ENCODE assay signal across 8 cellular contexts in genomic region chr6:43517503-43518357, GRCh38. TPM values are rescaled to one million over a fixed set of nuclear protein-coding genes. Genes with fewer than 3 reads are reported as not detected.
DNase-seq lines count a peak whose midpoint lies in the region; ATAC-seq and TF ChIP-seq lines count a peak whose summit lies in the region.

No MANE protein-coding gene starts in this region.

- H3K36me3 ChIP-seq in SK-N-MC (ENCODE audit: insufficient read depth, low read length), result peaks cover 63% of the 10 kb centered on the region
- H3K36me3 ChIP-seq in hepatocyte (replicated peaks; ENCODE audit: insufficient read depth, low read depth), result no peaks in the 10 kb centered on the region
- peaks cover 5% of the 10 kb centered on the region for H3K36me3 ChIP-seq in testis (ENCODE audit: low read depth, missing control alignments)

- H4K20me1 ChIP-seq in hepatocyte (ENCODE audit: insufficient read depth, poor library complexity, severe bottlenecking), result peaks cover 10% of the 10 kb centered on the region

- peak overlapping the region; percentile 82 for H3K4me2 ChIP-seq in hepatocyte

- H3K27me3 ChIP-seq in hepatocyte (no peaks in the 10 kb centered on the region), testis (no peaks in the 10 kb centered on the region)

- peak; percentile 9 to 10 for DNase-seq in NOMO-1 (lab: John Stamatoyannopoulos, UW; ENCODE audit: unreplicated experiment in 2 of 2)
- DNase-seq in NOMO-1 treated with dmso at 0.1 percent for 144 hours (lab: John Stamatoyannopoulos, UW; ENCODE audit: unreplicated experiment), result no peak
- no peak for DNase-seq in SK-N-MC (ENCODE audit: low read depth, low spot score)
- no peak for DNase-seq in hepatocyte (ENCODE audit: low spot score)
- no peak for DNase-seq in testis
- no peak for DNase-seq in central memory CD4-positive, alpha-beta T cell
- DNase-seq in COR-L47 (lab: John Stamatoyannopoulos, UW), result no peak

- ATAC-seq in HG02970 (IDR thresholded peaks at IDR 0.05; ENCODE audit: low FRiP score, unreplicated experiment), result no peak

- intact Hi-C loops in testis (cut with DNase I; ENCODE audit: low total_unique reads), result loop anchor here (10.0 kb wide), 1 partner anchor 263 kb away; no protein-coding TSS in a partner anchor

- H3K4me3 ChIP-seq in SK-N-MC (peak overlapping the region; percentile 99), hepatocyte (peak overlapping the region; percentile 62), testis (peak overlapping the region; percentile 81 to 92)

- H3K9me3 ChIP-seq in SK-N-MC (ENCODE audit: low read depth, low read length) (no peaks in the 10 kb centered on the region), hepatocyte (ENCODE audit: low read depth) (no peaks in the 10 kb centered on the region), testis (no peaks in the 10 kb centered on the region)

- H3K27ac ChIP-seq in SK-N-MC (peak overlapping the region; percentile 73; the same call in 1 of the 2 replicates), hepatocyte (peak overlapping the region; percentile 24), testis (peak overlapping the region; percentile 77 to 83)

- TF ChIP-seq CTCF in hepatocyte (IDR thresholded peaks at IDR 0.05; ENCODE audit: poor library complexity) (no peak), testis (IDR thresholded peaks at IDR 0.05) (no peak)

- H3K9ac ChIP-seq in SK-N-MC (ENCODE audit: insufficient read length), result peak overlapping the region; percentile 96

- TF ChIP-seq POLR2A in testis (IDR thresholded peaks at IDR 0.05), result no peak

- peaks cover 19% of the 10 kb centered on the region for H3K4me1 ChIP-seq in hepatocyte (ENCODE audit: insufficient read depth)
- H3K4me1 ChIP-seq in testis, result peaks cover 23% of the 10 kb centered on the region

- H2AFZ ChIP-seq in hepatocyte, result peak overlapping the region; percentile 50

- 8% methylated on average over 10 of the region's 10 CpGs for WGBS in hepatocyte (ENCODE audit: low lambda C conversion rate, missing lambda C conversion rate)
- 3% methylated on average over 10 of the region's 10 CpGs for WGBS in testis, 2 donors

- peaks cover 49% of the 10 kb centered on the region for H3K79me2 ChIP-seq in hepatocyte

- H3K9me2 ChIP-seq in hepatocyte (replicated peaks; ENCODE audit: insufficient read depth), result no peaks in the 10 kb centered on the region

RNA-seq across cellular contexts. Expression of gene POLR1C, which starts 0.8 kb away (rescaled TPM):
- total RNA-seq in hepatocyte, result 26.1 and 37.7 TPM in 2 replicates
- 33.7 and 36.2 TPM in 2 replicates for polyA plus RNA-seq in hepatocyte
- total RNA-seq in testis, result 10 to 100 TPM; 35.0 to 37.7 TPM
- 41.3 TPM for polyA plus RNA-seq in testis (ENCODE audit: insufficient read depth, low read depth, low replicate concordance)

RNA-seq across cellular contexts. Expression of gene YIPF3, which starts 1.0 kb away (rescaled TPM):
- total RNA-seq in hepatocyte, result 179 and 198 TPM in 2 replicates
- 163 and 166 TPM in 2 replicates for polyA plus RNA-seq in hepatocyte
- 100 to 1,000 TPM; 130 to 138 TPM for total RNA-seq in testis
- 131 TPM for polyA plus RNA-seq in testis (ENCODE audit: insufficient read depth, low read depth, low replicate concordance)

RNA-seq across cellular contexts. Expression of gene LRRC73, which starts 7.6 kb away (rescaled TPM):
- total RNA-seq in hepatocyte (0.28 TPM in 1 of 2 replicates, not detected in the other), testis (10 to 100 TPM; 20.1 to 29.3 TPM)
- polyA plus RNA-seq in hepatocyte (0.07 and 0.22 TPM in 2 replicates), testis (ENCODE audit: insufficient read depth, low read depth, low replicate concordance) (50.6 TPM)

RNA-seq across cellular contexts. Expression of gene TJAP1, which starts 40.4 kb away (rescaled TPM):
- 14.6 and 16.4 TPM in 2 replicates for total RNA-seq in hepatocyte
- 10.3 and 13.8 TPM in 2 replicates for polyA plus RNA-seq in hepatocyte
- total RNA-seq in testis, result 10 to 100 TPM; 55.9 to 59.1 TPM
- 35.4 TPM for polyA plus RNA-seq in testis (ENCODE audit: insufficient read depth, low read depth, low replicate concordance)

RNA-seq across cellular contexts. Expression of gene XPO5, which starts 58.1 kb away (rescaled TPM):
- total RNA-seq in hepatocyte (21.4 and 23.4 TPM in 2 replicates), testis (10 to 100 TPM; 53.7 to 65.8 TPM)
- polyA plus RNA-seq in hepatocyte (12.0 and 16.2 TPM in 2 replicates), testis (ENCODE audit: insufficient read depth, low read depth, low replicate concordance) (79.1 TPM)

Comparison
In these comparisons a context has a peak if more than half of its experiments do, and no peak if none do; other contexts are left out.
1. DNase-seq: peak in NOMO-1 (2 of 2); none in NOMO-1 treated with dmso at 0.1 percent for 144 hours (single experiment), SK-N-MC (single experiment), hepatocyte (single experiment), testis (single experiment), central memory CD4-positive, alpha-beta T cell (single experiment) and COR-L47 (single experiment).
2. H3K27ac ChIP-seq: peak in every context shown above with its lines; median percentile 80 in testis; 73 in SK-N-MC; 24 in hepatocyte.
3. RNA of gene LRRC73, which starts 7.6 kb away (total RNA-seq): 20.1 to 29.3 TPM in testis; 0.28 TPM in hepatocyte; every median in the first group is over 10 times any median in the second.
4. Peak in every context shown above with its lines, with median percentiles within 50 percentile points of each other: H3K4me3 ChIP-seq.